Comparison of ENCODE assay signal across 9 cellular contexts in the genomic region with DNA sequence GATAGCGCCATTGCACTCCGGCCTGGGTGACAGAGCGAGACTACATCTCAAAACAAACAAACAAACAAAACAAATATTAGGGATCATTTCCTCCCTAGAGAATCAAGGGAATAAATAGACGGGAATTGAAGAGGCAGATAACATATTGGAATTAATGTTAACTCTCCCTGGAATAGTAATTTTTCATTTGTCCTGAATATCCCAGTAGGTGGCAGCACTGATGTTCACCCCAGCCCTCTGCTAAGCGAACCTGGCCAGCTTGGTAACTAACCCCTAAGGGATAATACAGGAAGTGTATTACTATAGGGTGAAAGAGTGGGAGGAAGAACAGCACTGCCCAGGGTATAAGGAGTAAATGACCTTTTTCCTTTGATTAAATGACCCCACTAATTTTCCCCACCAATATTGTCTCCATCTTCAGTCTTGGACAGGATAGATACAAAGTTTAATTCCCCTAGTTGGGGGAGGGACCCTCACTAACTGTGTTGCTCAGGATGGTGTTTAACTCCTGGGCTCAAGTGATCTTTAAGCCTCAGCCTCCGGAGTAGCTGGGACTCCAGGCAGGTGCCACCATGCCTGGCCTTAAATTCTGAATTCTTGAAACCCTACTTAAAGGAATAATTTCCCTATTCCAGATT. TPM values are rescaled to one million over a fixed set of nuclear protein-coding genes. Genes with fewer than 3 reads are reported as not detected.
DNase-seq lines count a peak whose midpoint lies in the region; ATAC-seq, FAIRE-seq and TF ChIP-seq lines count a peak whose summit lies in the region.
"Had no signal": no experiment of that assay in that cellular context is flagged by ENCODE, and none has a peak within 500 bp of the region (broad histone marks: within the 10 kb centered on the region; RNA-seq: fewer than 3 reads in every experiment).

No MANE protein-coding gene starts in this region.

- no peak overlapping the region for H3K4me3 Mint-ChIP-seq in astrocyte (ENCODE audit: unreplicated experiment)
- H3K4me3 Mint-ChIP-seq: stimulated activated naive CD8-positive, alpha-beta T cell treated with anti-CD3 and anti-CD28 coated beads, Interleukin-15, Interleukin-2, amounts not matched to agents 100 ng/mL and 50 ng/mL, for 24 hours had no signal

- H3K36me3 ChIP-seq in astrocyte (ENCODE audit: insufficient read depth, low read length): no peaks in the 10 kb centered on the region

- H3K9me3 Mint-ChIP-seq in astrocyte (ENCODE audit: unreplicated experiment): no peaks in the 10 kb centered on the region
- H3K9me3 Mint-ChIP-seq: stimulated activated naive CD8-positive, alpha-beta T cell treated with anti-CD3 and anti-CD28 coated beads, Interleukin-15, Interleukin-2, amounts not matched to agents 100 ng/mL and 50 ng/mL, for 24 hours had no signal

- no peaks in the 10 kb centered on the region for H3K4me1 ChIP-seq in astrocyte (ENCODE audit: insufficient read depth, low read length)

- DNase-seq in NK-92 treated with Interleukin-12 subunit alpha and Interleukin-12 subunit beta, amount 100 ng/mL, for 24 hours (lab: John Stamatoyannopoulos, UW): peak; percentile 1
- DNase-seq in NK-92 (lab: John Stamatoyannopoulos, UW; ENCODE audit: unreplicated experiment) (no peak), NCI-H748 treated with DMSO at 0.1 percent for 48 hours (lab: John Stamatoyannopoulos, UW) (peak; percentile 2), astrocyte (ENCODE audit: low read depth) (peak; percentile 43), kidney tubule cell (ENCODE audit: low spot score) (peak; percentile 62)

- no peak overlapping the region for H3K4me3 ChIP-seq in astrocyte (ENCODE audit: insufficient read depth, low read depth, low read length)

- no peak overlapping the region for H3K4me2 ChIP-seq in astrocyte (ENCODE audit: low read length)

- H3K9me3 ChIP-seq in astrocyte (ENCODE audit: insufficient read depth, low read depth, low read length): no peaks in the 10 kb centered on the region

- no peak overlapping the region for H2AFZ ChIP-seq in astrocyte (ENCODE audit: low read depth, low read length)

- no peak overlapping the region for H3K9ac ChIP-seq in astrocyte (ENCODE audit: low read length)

- no peak overlapping the region for H3K27ac Mint-ChIP-seq in astrocyte (ENCODE audit: unreplicated experiment)
- H3K27ac Mint-ChIP-seq: stimulated activated naive CD8-positive, alpha-beta T cell treated with anti-CD3 and anti-CD28 coated beads, Interleukin-15, Interleukin-2, amounts not matched to agents 100 ng/mL and 50 ng/mL, for 24 hours had no signal

- H3K27me3 Mint-ChIP-seq in astrocyte (ENCODE audit: low read depth, unreplicated experiment): no peaks in the 10 kb centered on the region
- H3K27me3 Mint-ChIP-seq: stimulated activated naive CD8-positive, alpha-beta T cell treated with anti-CD3 and anti-CD28 coated beads, Interleukin-15, Interleukin-2, amounts not matched to agents 100 ng/mL and 50 ng/mL, for 24 hours had no signal

- no peaks in the 10 kb centered on the region for H3K36me3 Mint-ChIP-seq in astrocyte (ENCODE audit: low read depth, unreplicated experiment)

- peaks cover 9% of the 10 kb centered on the region for H3K4me1 Mint-ChIP-seq in astrocyte (ENCODE audit: low read depth, unreplicated experiment)

- ATAC-seq in GM21723 (IDR thresholded peaks at IDR 0.05; ENCODE audit: unreplicated experiment): peak; percentile 66
- no peak for ATAC-seq in GM19023 (IDR thresholded peaks at IDR 0.05; ENCODE audit: unreplicated experiment)
- ATAC-seq in HG02571 (IDR thresholded peaks at IDR 0.05; ENCODE audit: unreplicated experiment): no peak

- H4K20me1 ChIP-seq in astrocyte (ENCODE audit: insufficient read depth, low read length): no peaks in the 10 kb centered on the region

- peak; percentile 62 for TF ChIP-seq CTCF in astrocyte (IDR thresholded peaks at IDR 0.05; ENCODE audit: insufficient read depth, low read depth, low read length)

- H3K27me3 ChIP-seq in astrocyte (ENCODE audit: insufficient read depth, low read length): no peaks in the 10 kb centered on the region

- H3K27ac ChIP-seq in astrocyte (ENCODE audit: low read depth, low read length): no peak overlapping the region

- no peak for FAIRE-seq in astrocyte (lab: Jason Lieb, UNC)

- no peaks in the 10 kb centered on the region for H3K79me2 ChIP-seq in astrocyte (ENCODE audit: insufficient read depth, low read length)

RNA-seq across cellular contexts. Expression of gene SLC2A14, which starts 40.5 kb away (rescaled TPM):
- 2.3 and 2.8 TPM in 2 replicates for total RNA-seq in astrocyte

RNA-seq across cellular contexts. Expression of gene NANOG, which starts 43.0 kb away (rescaled TPM):
- 0.16 and 0.94 TPM in 2 replicates for total RNA-seq in astrocyte
